Comparison of ENCODE assay signal across 30 cellular contexts in genomic region chr20:62639765-62640164, GRCh38.
"Had no signal": no experiment of that assay in that cellular context is flagged by ENCODE, and none has a peak within 500 bp of the region (broad histone marks: within the 10 kb centered on the region; RNA-seq: fewer than 3 reads in every experiment).

No MANE protein-coding gene starts in this region.

- H3K27ac ChIP-seq: neural progenitor cell, neutrophil, pancreas, prostate gland, skin epidermis, spleen, suprapubic skin, tibial artery, transverse colon, upper lobe of left lung, vagina had no signal

- H3K9ac ChIP-seq: neural progenitor cell had no signal

- ATAC-seq: naive thymus-derived CD4-positive, alpha-beta T cell; natural killer cell; pancreas; right cardiac atrium; sciatic nerve; stimulated activated memory B cell treated with anti-CD40 and anti-IgM and Interleukin-4, amounts not matched to agents 10 μg/mL and 1 μg/mL and 100 μg/mL, for 72 hours; stimulated activated naive CD8-positive, alpha-beta T cell treated with anti-CD3 and anti-CD28 coated beads, Interleukin-15, amount 100 ng/mL, for 72 hours; stimulated activated naive CD8-positive, alpha-beta T cell treated with anti-CD3 and anti-CD28 coated beads, Interleukin-15, Interleukin-2, amounts not matched to agents 100 U/mL and 50 U/mL, for 24 hours had no signal

- H2AFZ ChIP-seq: neural progenitor cell had no signal

- H3K4me3 ChIP-seq: neural progenitor cell, pancreas, prostate gland, skin epidermis, smooth muscle cell, spleen, suprapubic skin, testis, tibial artery, transverse colon, upper lobe of left lung, vagina had no signal

- H3K4me2 ChIP-seq: neural progenitor cell, smooth muscle cell had no signal

- H3K27me3 ChIP-seq: pancreas, testis had no signal

- H3K36me3 Mint-ChIP-seq: naive thymus-derived CD4-positive, alpha-beta T cell; natural killer cell; neural progenitor cell; stimulated activated memory B cell treated with anti-CD40 and anti-IgM and Interleukin-4, amounts not matched to agents 10 μg/mL and 1 μg/mL and 100 μg/mL, for 72 hours had no signal

- H3K9me3 Mint-ChIP-seq: natural killer cell; nephron; neural progenitor cell; stimulated activated memory B cell treated with anti-CD40 and anti-IgM and Interleukin-4, amounts not matched to agents 10 μg/mL and 1 μg/mL and 100 μg/mL, for 72 hours; stimulated activated naive CD8-positive, alpha-beta T cell treated with anti-CD3 and anti-CD28 coated beads, Interleukin-15, amount 100 ng/mL, for 72 hours had no signal

- H3K27ac Mint-ChIP-seq: natural killer cell; nephron; neural progenitor cell; stimulated activated memory B cell treated with anti-CD40 and anti-IgM and Interleukin-4, amounts not matched to agents 10 μg/mL and 1 μg/mL and 100 μg/mL, for 72 hours; stimulated activated naive CD8-positive, alpha-beta T cell treated with anti-CD3 and anti-CD28 coated beads, Interleukin-15, amount 100 ng/mL, for 72 hours had no signal

- FAIRE-seq: pancreas, urothelium cell line had no signal

- H3K9me3 ChIP-seq: neutrophil, pancreas, prostate gland, spleen, suprapubic skin, testis, tibial artery, transverse colon, upper lobe of left lung, vagina had no signal

- H3K4me3 Mint-ChIP-seq: naive thymus-derived CD4-positive, alpha-beta T cell; natural killer cell; nephron; stimulated activated memory B cell treated with anti-CD40 and anti-IgM and Interleukin-4, amounts not matched to agents 10 μg/mL and 1 μg/mL and 100 μg/mL, for 72 hours; stimulated activated naive CD8-positive, alpha-beta T cell treated with anti-CD3 and anti-CD28 coated beads, Interleukin-15, amount 100 ng/mL, for 72 hours had no signal

- H3K36me3 ChIP-seq: neural progenitor cell, neutrophil, pancreas, prostate gland, spleen, suprapubic skin, tibial artery, transverse colon, vagina had no signal

- DNase-seq: naive thymus-derived CD4-positive, alpha-beta T cell; natural killer cell; nucleus accumbens; right cardiac atrium; spleen; stimulated activated CD4-positive, alpha-beta T cell treated with anti-CD3 and anti-CD28 coated beads, Interleukin-12 subunit alpha, Interleukin-12 subunit beta, amount 100 ng/mL, for 4 hours; stimulated activated CD4-positive, alpha-beta T cell treated with anti-CD3 and anti-CD28 coated beads, Interleukin-1b, Interleukin-23, amount 100 ng/mL, for 48 hours; stimulated activated CD4-positive, alpha-beta T cell treated with anti-CD3 and anti-CD28 coated beads, Interleukin-4, amount 100 ng/mL, for 1 hour; stimulated activated CD4-positive, alpha-beta T cell treated with anti-CD3 and anti-CD28 coated beads, Interleukin-4, amount 100 ng/mL, for 4 hours; stimulated activated CD8-positive, alpha-beta memory T cell treated with anti-CD3 and anti-CD28 coated beads, Interleukin-4, amount 100 ng/mL, for 48 hours; stimulated activated naive CD4-positive, alpha-beta T cell; stimulated activated naive CD8-positive, alpha-beta T cell treated with anti-CD3 and anti-CD28 coated beads, Interleukin-15, amount 100 ng/mL, for 72 hours; stimulated activated naive CD8-positive, alpha-beta T cell treated with anti-CD3 and anti-CD28 coated beads, Interleukin-15, Interleukin-2, amounts not matched to agents 100 U/mL and 50 U/mL, for 24 hours; substantia nigra; testis; tibial artery; transverse colon had no signal
